In genomic region chr1:26019641-26020315, GRCh38 we compare ENCODE assay signal across 11 cellular contexts. TPM values are rescaled to one million over a fixed set of nuclear protein-coding genes. Genes with fewer than 3 reads are reported as not detected.
DNase-seq lines count a peak whose midpoint lies in the region; ATAC-seq and TF ChIP-seq lines count a peak whose summit lies in the region.
"Had no signal": no experiment of that assay in that cellular context is flagged by ENCODE, and none has a peak within 500 bp of the region (broad histone marks: within the 10 kb centered on the region; RNA-seq: fewer than 3 reads in every experiment).

No MANE protein-coding gene starts in this region.

- H4K5ac ChIP-seq in IMR-90 (ENCODE audit: low read depth, low read length): peak overlapping the region; percentile 46; the same call in 1 of the 2 replicates

- CTCF ChIA-PET in IMR-90 (lab: Yijun Ruan, JAX): interaction anchor here (1.2 to 1.4 kb wide), 2 partner anchors 22 to 397 kb away, joined by 3 to 5 read pairs; partner anchors contain the start of gene PAFAH2
- CTCF ChIA-PET in activated CD8-positive, alpha-beta T cell treated with anti-CD3 and anti-CD28 coated beads, Interleukin-2, amount 10 ng/mL, durations not matched to agents 7 days and 5 days (lab: Charles Lee): interaction anchor here (0.8 to 1.5 kb wide), 4 partner anchors 10 to 40 kb away, joined by 3 to 9 read pairs (median 4); partner anchors contain the start of gene PAFAH2
- CTCF ChIA-PET in activated CD4-positive, alpha-beta memory T cell treated with anti-CD3 and anti-CD28 coated beads, Interleukin-2, amount 10 ng/mL, durations not matched to agents 7 days and 5 days (lab: Charles Lee): interaction anchor here (0.5 to 0.9 kb wide), 2 partner anchors 125 to 1593 kb away, joined by 3 read pairs; no protein-coding TSS in a partner anchor

- H3K4me3 ChIP-seq in DND-41 (ENCODE audit: low read depth in 1 of 2, low read length in 2 of 2): no peak overlapping the region
- H3K4me3 ChIP-seq in IMR-90 (ENCODE audit: insufficient read depth, low read depth, low read length): no peak overlapping the region
- H3K4me3 ChIP-seq in mesenchymal stem cell (ENCODE audit: insufficient read depth in 1 of 2, low read depth in 1 of 2, low read length in 2 of 2): no peak overlapping the region

- intact Hi-C loops in IMR-90 (cut with micrococcal nuclease): no loop called here

- H3K36me3 Mint-ChIP-seq in activated CD8-positive, alpha-beta T cell treated with anti-CD3 and anti-CD28 coated beads, Interleukin-2, amount 10 ng/mL, durations not matched to agents 7 days and 5 days (ENCODE audit: low read depth): no peaks in the 10 kb centered on the region
- no peaks in the 10 kb centered on the region for H3K36me3 Mint-ChIP-seq in activated CD4-positive, alpha-beta memory T cell treated with anti-CD3 and anti-CD28 coated beads, Interleukin-2, amount 10 ng/mL, durations not matched to agents 7 days and 5 days (ENCODE audit: low read depth)
- H3K36me3 Mint-ChIP-seq: activated CD4-positive, alpha-beta memory T cell treated with anti-CD3 and anti-CD28 coated beads for 36 hours had no signal

- peaks cover 10% of the 10 kb centered on the region for H3K9me1 ChIP-seq in IMR-90 (ENCODE audit: insufficient read depth, low read length)

- H3K9me3 ChIP-seq in DND-41 (ENCODE audit: insufficient read depth, low read length, severe bottlenecking) (no peaks in the 10 kb centered on the region), IMR-90 (ENCODE audit: control insufficient read depth, insufficient read depth, low read length) (no peaks in the 10 kb centered on the region), mesenchymal stem cell (ENCODE audit: control insufficient read depth, low read length) (no peaks in the 10 kb centered on the region)

- peak overlapping the region; percentile 60 for H3K14ac ChIP-seq in IMR-90 (replicated peaks; ENCODE audit: low read depth, low read length)
- no peak overlapping the region for H3K14ac ChIP-seq in mesenchymal stem cell (ENCODE audit: low read length in 2 of 2)

- TF ChIP-seq POLR2A in IMR-90 (IDR thresholded peaks at IDR 0.05; ENCODE audit: low read depth, low read length): no peak

- TF ChIP-seq CTCF in DND-41 (IDR thresholded peaks at IDR 0.05; ENCODE audit: borderline replicate concordance, extremely low read depth, low read length, poor library complexity, severe bottlenecking): no peak
- no peak for TF ChIP-seq CTCF in IMR-90 (conservative IDR thresholded peaks at IDR 0.05; ENCODE audit: low read depth, low read length)

- POLR2A ChIA-PET in IMR-90 (lab: Charles Lee; ENCODE audit: unreplicated experiment): interaction anchor here (0.5 kb wide), 1 partner anchor 245 kb away, joined by 4 read pairs; no protein-coding TSS in a partner anchor
- POLR2A ChIA-PET in activated CD8-positive, alpha-beta T cell treated with anti-CD3 and anti-CD28 coated beads, Interleukin-2, amount 10 ng/mL, durations not matched to agents 7 days and 5 days (lab: Charles Lee): no interaction called here
- POLR2A ChIA-PET in activated CD4-positive, alpha-beta memory T cell treated with anti-CD3 and anti-CD28 coated beads, Interleukin-2, amount 10 ng/mL, durations not matched to agents 7 days and 5 days (lab: Charles Lee): no interaction called here

- peaks cover 29% of the 10 kb centered on the region for H3K4me1 Mint-ChIP-seq in activated CD8-positive, alpha-beta T cell treated with anti-CD3 and anti-CD28 coated beads, Interleukin-2, amount 10 ng/mL, durations not matched to agents 7 days and 5 days (ENCODE audit: low read depth)
- H3K4me1 Mint-ChIP-seq in activated CD4-positive, alpha-beta memory T cell treated with anti-CD3 and anti-CD28 coated beads, Interleukin-2, amount 10 ng/mL, durations not matched to agents 7 days and 5 days: peaks cover 7% of the 10 kb centered on the region

- H3K4ac ChIP-seq in IMR-90 (ENCODE audit: low read depth, low read length) (peak overlapping the region; percentile 60), mesenchymal stem cell (ENCODE audit: low read depth in 1 of 2, low read length in 2 of 2) (no peak overlapping the region)

- no peaks in the 10 kb centered on the region for H3K9me3 Mint-ChIP-seq in activated CD8-positive, alpha-beta T cell treated with anti-CD3 and anti-CD28 coated beads, Interleukin-2, amount 10 ng/mL, durations not matched to agents 7 days and 5 days (ENCODE audit: insufficient read depth)
- no peaks in the 10 kb centered on the region for H3K9me3 Mint-ChIP-seq in activated CD4-positive, alpha-beta memory T cell treated with anti-CD3 and anti-CD28 coated beads, Interleukin-2, amount 10 ng/mL, durations not matched to agents 7 days and 5 days
- H3K9me3 Mint-ChIP-seq: activated CD4-positive, alpha-beta memory T cell treated with anti-CD3 and anti-CD28 coated beads for 36 hours had no signal

- peaks cover 15% of the 10 kb centered on the region for H3K27me3 Mint-ChIP-seq in activated CD8-positive, alpha-beta T cell treated with anti-CD3 and anti-CD28 coated beads, Interleukin-2, amount 10 ng/mL, durations not matched to agents 7 days and 5 days (ENCODE audit: low read depth)
- peaks cover 10% of the 10 kb centered on the region for H3K27me3 Mint-ChIP-seq in activated CD4-positive, alpha-beta memory T cell treated with anti-CD3 and anti-CD28 coated beads, Interleukin-2, amount 10 ng/mL, durations not matched to agents 7 days and 5 days

- H3K79me1 ChIP-seq in IMR-90 (ENCODE audit: low read depth in 1 of 2, low read length in 2 of 2): no peaks in the 10 kb centered on the region
- peaks cover 6% of the 10 kb centered on the region for H3K79me1 ChIP-seq in mesenchymal stem cell (replicated peaks; ENCODE audit: low read length, poor library complexity, severe bottlenecking)

- H2BK15ac ChIP-seq in IMR-90 (ENCODE audit: low read depth, low read length): peak overlapping the region; percentile 30; the same call in 1 of the 3 replicates
- H2BK15ac ChIP-seq in mesenchymal stem cell (ENCODE audit: low read depth, poor library complexity, severe bottlenecking): no peak overlapping the region

- peak overlapping the region; percentile 25; the same call in 1 of the 2 replicates for H4K91ac ChIP-seq in IMR-90 (ENCODE audit: insufficient read depth, low read depth, low read length)
- no peak overlapping the region for H4K91ac ChIP-seq in mesenchymal stem cell (ENCODE audit: low read length)

- H3K18ac ChIP-seq in IMR-90 (ENCODE audit: low read depth, low read length) (peak overlapping the region; percentile 8; the same call in 1 of the 2 replicates), mesenchymal stem cell (ENCODE audit: low read depth in 1 of 2, low read length in 2 of 2) (peak overlapping the region in 1 of 2 experiments; percentile 4)

- no peaks in the 10 kb centered on the region for H3K79me2 ChIP-seq in DND-41 (ENCODE audit: insufficient read depth, low read length)

- no peak overlapping the region for H2BK12ac ChIP-seq in mesenchymal stem cell (ENCODE audit: low read length in 2 of 2)

- H3K27ac ChIP-seq in DND-41 (ENCODE audit: low read length) (no peak overlapping the region), IMR-90 (ENCODE audit: insufficient read depth, low read length) (no peak overlapping the region), mesenchymal stem cell (ENCODE audit: low read length, poor library complexity, severe bottlenecking) (peak overlapping the region; percentile 24)

- peak; percentile 41; the same call in 2 of the 3 replicates for ATAC-seq in DND-41 (ENCODE audit: insufficient read depth, low read depth)
- ATAC-seq in IMR-90 (ENCODE audit: low read depth): no peak
- no peak for ATAC-seq in activated CD8-positive, alpha-beta T cell treated with anti-CD3 and anti-CD28 coated beads, Interleukin-2, amount 10 ng/mL, durations not matched to agents 7 days and 5 days
- no peak for ATAC-seq in GM21717 (IDR thresholded peaks at IDR 0.05; ENCODE audit: unreplicated experiment)

- H2AK9ac ChIP-seq in IMR-90 (replicated peaks; ENCODE audit: low read depth, low read length, poor library complexity): no peak overlapping the region

- H2AK5ac ChIP-seq in IMR-90 (ENCODE audit: low read depth, low read length) (peak overlapping the region; percentile 22), mesenchymal stem cell (ENCODE audit: low read length, severe bottlenecking) (no peak overlapping the region)

- H3K27me3 ChIP-seq in DND-41 (ENCODE audit: insufficient read depth, low read length, poor library complexity) (peaks cover 2% of the 10 kb centered on the region), IMR-90 (ENCODE audit: control insufficient read depth, insufficient read depth, low read length) (no peaks in the 10 kb centered on the region), mesenchymal stem cell (ENCODE audit: control insufficient read depth in 1 of 2, insufficient read depth in 1 of 2, low read length in 2 of 2) (peaks cover 0 to 10% of the 10 kb centered on the region in 2 experiments)

- BruUV-seq in IMR-90 (replicated peaks; lab: Mats Ljungman, UMichigan): no TSS peak

- H2BK120ac ChIP-seq in IMR-90 (ENCODE audit: low read depth, low read length) (peak overlapping the region; percentile 69), mesenchymal stem cell (ENCODE audit: low read depth, low read length) (peak overlapping the region; percentile 27)

- peak overlapping the region; percentile 28; the same call in 1 of the 2 replicates for H3K23ac ChIP-seq in IMR-90 (ENCODE audit: low read depth, low read length)
- H3K23ac ChIP-seq in mesenchymal stem cell (ENCODE audit: low read length in 2 of 2): no peak overlapping the region

- H4K20me1 ChIP-seq in DND-41 (ENCODE audit: insufficient read depth, low read length) (no peaks in the 10 kb centered on the region), IMR-90 (ENCODE audit: insufficient read depth, low read length) (no peaks in the 10 kb centered on the region)

- WGBS in IMR-90 (ENCODE audit: extremely low coverage in 2 of 2, insufficient read length in 1 of 2), 2 experiments: 0% methylated on average over 1 of the region's 8 CpGs; no CpG with 5 or more reads in 1 of the 2 experiments
- WGBS in mesenchymal stem cell: 58% methylated on average over 6 of the region's 8 CpGs

- H2AFZ ChIP-seq in DND-41 (ENCODE audit: low read depth, low read length) (no peak overlapping the region), IMR-90 (replicated peaks; ENCODE audit: low read length, poor library complexity) (peak overlapping the region; percentile 81), mesenchymal stem cell (ENCODE audit: low read depth, low read length) (no peak overlapping the region)

- peak overlapping the region; percentile 71 for H2BK20ac ChIP-seq in IMR-90 (ENCODE audit: low read depth, low read length)

- no peak overlapping the region for H3K4me2 ChIP-seq in DND-41 (ENCODE audit: insufficient read depth, low read length)
- H3K4me2 ChIP-seq in IMR-90 (ENCODE audit: low read depth, low read length): peak overlapping the region; percentile 10; the same call in 1 of the 2 replicates
- no peak overlapping the region for H3K4me2 ChIP-seq in mesenchymal stem cell (ENCODE audit: low read length, poor library complexity, severe bottlenecking)

- no peak overlapping the region for H3K27ac Mint-ChIP-seq in activated CD8-positive, alpha-beta T cell treated with anti-CD3 and anti-CD28 coated beads, Interleukin-2, amount 10 ng/mL, durations not matched to agents 7 days and 5 days
- no peak overlapping the region for H3K27ac Mint-ChIP-seq in activated CD4-positive, alpha-beta memory T cell treated with anti-CD3 and anti-CD28 coated beads, Interleukin-2, amount 10 ng/mL, durations not matched to agents 7 days and 5 days
- H3K27ac Mint-ChIP-seq: activated CD4-positive, alpha-beta memory T cell treated with anti-CD3 and anti-CD28 coated beads for 36 hours had no signal

- H3K56ac ChIP-seq in IMR-90 (ENCODE audit: extremely low read depth, insufficient read depth, low read length): no peak overlapping the region

- H2BK5ac ChIP-seq in IMR-90 (ENCODE audit: low read depth, low read length, poor library complexity, severe bottlenecking) (peak overlapping the region; percentile 42), mesenchymal stem cell (ENCODE audit: low read depth, low read length, poor library complexity, severe bottlenecking) (no peak overlapping the region)

- no peak overlapping the region for H3K4me3 Mint-ChIP-seq in activated CD8-positive, alpha-beta T cell treated with anti-CD3 and anti-CD28 coated beads, Interleukin-2, amount 10 ng/mL, durations not matched to agents 7 days and 5 days
- H3K4me3 Mint-ChIP-seq in activated CD4-positive, alpha-beta memory T cell treated with anti-CD3 and anti-CD28 coated beads, Interleukin-2, amount 10 ng/mL, durations not matched to agents 7 days and 5 days: no peak overlapping the region
- H3K4me3 Mint-ChIP-seq: activated CD4-positive, alpha-beta memory T cell treated with anti-CD3 and anti-CD28 coated beads for 36 hours had no signal

- TF ChIP-seq RAD21 in IMR-90 (IDR thresholded peaks at IDR 0.05; ENCODE audit: low read length): no peak

- DNase-seq in DND-41 (no peak), IMR-90 (peak; percentile 56), mesenchymal stem cell (no peak), AML-193 (lab: John Stamatoyannopoulos, UW) (no peak), NCI-H748 (lab: John Stamatoyannopoulos, UW; ENCODE audit: unreplicated experiment) (no peak)
- DNase-seq in activated CD8-positive, alpha-beta T cell treated with anti-CD3 and anti-CD28 coated beads, Interleukin-2, amount 10 ng/mL, durations not matched to agents 7 days and 5 days: peak; percentile 46
- DNase-seq in activated CD4-positive, alpha-beta memory T cell treated with anti-CD3 and anti-CD28 coated beads, Interleukin-2, amount 10 ng/mL, durations not matched to agents 7 days and 5 days: no peak
- DNase-seq: activated CD4-positive, alpha-beta memory T cell treated with anti-CD3 and anti-CD28 coated beads for 36 hours had no signal

- H3K4me1 ChIP-seq in DND-41 (ENCODE audit: insufficient read depth, low read length) (no peaks in the 10 kb centered on the region), IMR-90 (ENCODE audit: control insufficient read depth, insufficient read depth, low read length) (peaks cover 30% of the 10 kb centered on the region), mesenchymal stem cell (ENCODE audit: control insufficient read depth, insufficient read depth, low read depth, low read length) (peaks cover 56% of the 10 kb centered on the region)

- H3K36me3 ChIP-seq in DND-41 (ENCODE audit: insufficient read depth, low read length): no peaks in the 10 kb centered on the region
- H3K36me3 ChIP-seq in IMR-90 (ENCODE audit: control insufficient read depth, insufficient read depth, low read length): no peaks in the 10 kb centered on the region
- H3K36me3 ChIP-seq in mesenchymal stem cell (ENCODE audit: control insufficient read depth in 1 of 2, insufficient read depth in 2 of 2, low read depth in 1 of 2, low read length in 2 of 2): no peaks in the 10 kb centered on the region

- in situ Hi-C loops in IMR-90 (cut with MboI; ENCODE audit: low sequenced_read_pairs): no loop called here

- H3K9ac ChIP-seq in DND-41 (ENCODE audit: low read depth, low read length): no peak overlapping the region
- H3K9ac ChIP-seq in IMR-90 (ENCODE audit: low read depth, low read length): no peak overlapping the region
- H3K9ac ChIP-seq in mesenchymal stem cell (ENCODE audit: low read length): peak overlapping the region; percentile 34

- H4K8ac ChIP-seq in IMR-90 (ENCODE audit: low read depth in 2 of 2, low read length in 2 of 2) (peak overlapping the region; percentile 26 to 75), mesenchymal stem cell (ENCODE audit: low read length) (peak overlapping the region; percentile 29)

- dilution Hi-C loops in IMR-90 (cut with HindIII; ENCODE audit: low sequenced_read_pairs, unreplicated experiment): no loop called here

RNA-seq across cellular contexts. Expression of gene EXTL1, which starts 1.8 kb away (rescaled TPM):
- 0.56 and 0.90 TPM in 2 replicates for total RNA-seq in IMR-90 (2012; rRNA removed)
- polyA plus RNA-seq in IMR-90 (2012; rRNA removed): 5.2 and 6.1 TPM in 2 replicates
- polyA plus RNA-seq in IMR-90 (2012; cell fraction: cytosol; rRNA removed): 3.2 and 4.9 TPM in 2 replicates
- 13.9 and 32.7 TPM in 2 replicates for polyA plus RNA-seq in IMR-90 (2012; cell fraction: nucleus; rRNA removed; ENCODE audit: low replicate concordance)
- total RNA-seq in activated CD8-positive, alpha-beta T cell treated with anti-CD3 and anti-CD28 coated beads, Interleukin-2, amount 10 ng/mL, durations not matched to agents 7 days and 5 days: not detected
- 0.41 TPM for polyA plus RNA-seq in mesenchymal stem cell (2013, experiment 1 of 2)
- polyA plus RNA-seq in mesenchymal stem cell (2013, experiment 2 of 2): 0.38 TPM
- not detected for total RNA-seq in activated CD4-positive, alpha-beta memory T cell treated with anti-CD3 and anti-CD28 coated beads, Interleukin-2, amount 10 ng/mL, durations not matched to agents 7 days and 5 days
- total RNA-seq: activated CD4-positive, alpha-beta memory T cell treated with anti-CD3 and anti-CD28 coated beads for 36 hours; T-helper 1 cell treated with Interleukin-12 subunit alpha and Interleukin-12 subunit beta and Interleukin-4 antibody, amounts not matched to agents 30 ng/mL and 1 ng/mL, for 36 hours had no signal

RNA-seq across cellular contexts. Expression of gene PAFAH2, which starts 21.9 kb away (rescaled TPM):
- total RNA-seq in IMR-90 (2012; rRNA removed): 11.9 and 12.2 TPM in 2 replicates
- 7.2 and 8.3 TPM in 2 replicates for polyA plus RNA-seq in IMR-90 (2012; rRNA removed)
- 3.8 and 6.6 TPM in 2 replicates for polyA plus RNA-seq in IMR-90 (2012; cell fraction: cytosol; rRNA removed)
- polyA plus RNA-seq in IMR-90 (2012; cell fraction: nucleus; rRNA removed; ENCODE audit: low replicate concordance): 5.5 and 9.9 TPM in 2 replicates
- total RNA-seq in activated CD8-positive, alpha-beta T cell treated with anti-CD3 and anti-CD28 coated beads, Interleukin-2, amount 10 ng/mL, durations not matched to agents 7 days and 5 days: 10 to 100 TPM in 1 of 2 experiments, 1 to 10 TPM in 1; 9.1 to 10.9 TPM
- polyA plus RNA-seq in mesenchymal stem cell (2013, experiment 1 of 2): 7.8 TPM
- polyA plus RNA-seq in mesenchymal stem cell (2013, experiment 2 of 2): 7.5 TPM
- 10 to 100 TPM in 1 of 2 experiments, 1 to 10 TPM in 1; 9.4 to 10.1 TPM for total RNA-seq in activated CD4-positive, alpha-beta memory T cell treated with anti-CD3 and anti-CD28 coated beads, Interleukin-2, amount 10 ng/mL, durations not matched to agents 7 days and 5 days

RNA-seq across cellular contexts. Expression of gene SLC30A2, which starts 26.1 kb away (rescaled TPM):
- total RNA-seq in IMR-90 (2012; rRNA removed): not detected in 2 replicates
- not detected in 2 replicates for polyA plus RNA-seq in IMR-90 (2012; rRNA removed)
- not detected in 2 replicates for polyA plus RNA-seq in IMR-90 (2012; cell fraction: cytosol; rRNA removed)
- not detected in 2 replicates for polyA plus RNA-seq in IMR-90 (2012; cell fraction: nucleus; rRNA removed; ENCODE audit: low replicate concordance)
- total RNA-seq in activated CD8-positive, alpha-beta T cell treated with anti-CD3 and anti-CD28 coated beads, Interleukin-2, amount 10 ng/mL, durations not matched to agents 7 days and 5 days: not detected
- not detected for polyA plus RNA-seq in mesenchymal stem cell (2013, experiment 1 of 2)
- not detected for polyA plus RNA-seq in mesenchymal stem cell (2013, experiment 2 of 2)
- not detected for total RNA-seq in activated CD4-positive, alpha-beta memory T cell treated with anti-CD3 and anti-CD28 coated beads, Interleukin-2, amount 10 ng/mL, durations not matched to agents 7 days and 5 days
- total RNA-seq: activated CD4-positive, alpha-beta memory T cell treated with anti-CD3 and anti-CD28 coated beads for 36 hours; NCI-H460; T-helper 1 cell treated with Interleukin-12 subunit alpha and Interleukin-12 subunit beta and Interleukin-4 antibody, amounts not matched to agents 30 ng/mL and 1 ng/mL, for 36 hours had no signal

RNA-seq across cellular contexts. Expression of gene TRIM63, which starts 47.7 kb away (rescaled TPM):
- not detected in 2 replicates for total RNA-seq in IMR-90 (2012; rRNA removed)
- polyA plus RNA-seq in IMR-90 (2012; rRNA removed): not detected in 2 replicates
- not detected in 2 replicates for polyA plus RNA-seq in IMR-90 (2012; cell fraction: cytosol; rRNA removed)
- 0.06 TPM in 1 of 2 replicates, not detected in the other for polyA plus RNA-seq in IMR-90 (2012; cell fraction: nucleus; rRNA removed; ENCODE audit: low replicate concordance)
- total RNA-seq in activated CD8-positive, alpha-beta T cell treated with anti-CD3 and anti-CD28 coated beads, Interleukin-2, amount 10 ng/mL, durations not matched to agents 7 days and 5 days: under 1 TPM in 1 of 2 experiments, not detected in 1; 0.23 TPM
- polyA plus RNA-seq in mesenchymal stem cell (2013, experiment 1 of 2): 0.77 TPM
- polyA plus RNA-seq in mesenchymal stem cell (2013, experiment 2 of 2): 0.88 TPM
- total RNA-seq in activated CD4-positive, alpha-beta memory T cell treated with anti-CD3 and anti-CD28 coated beads, Interleukin-2, amount 10 ng/mL, durations not matched to agents 7 days and 5 days: under 1 TPM; 0.25 to 0.33 TPM
- total RNA-seq: NCI-H460; T-helper 1 cell treated with Interleukin-12 subunit alpha and Interleukin-12 subunit beta and Interleukin-4 antibody, amounts not matched to agents 30 ng/mL and 1 ng/mL, for 36 hours had no signal

Comparison
In these comparisons a context has a peak if more than half of its experiments do, and no peak if none do; other contexts are left out.
1. DNase-seq: peak in IMR-90 (single experiment) and activated CD8-positive, alpha-beta T cell treated with anti-CD3 and anti-CD28 coated beads, Interleukin-2, amount 10 ng/mL, durations not matched to agents 7 days and 5 days (single experiment); none in DND-41 (single experiment), mesenchymal stem cell (single experiment), AML-193 (0 of 2), activated CD4-positive, alpha-beta memory T cell treated with anti-CD3 and anti-CD28 coated beads, Interleukin-2, amount 10 ng/mL, durations not matched to agents 7 days and 5 days (single experiment) and NCI-H748 (single experiment).